In genomic region chr2:234953116-234954031, GRCh38 we compare ENCODE assay signal across 8 cellular contexts. TPM values are rescaled to one million over a fixed set of nuclear protein-coding genes. Genes with fewer than 3 reads are reported as not detected.
A peak's percentile ranks its signal among the peaks of the same experiment; 100 is the strongest.
DNase-seq lines count a peak whose midpoint lies in the region; ATAC-seq and TF ChIP-seq lines count a peak whose summit lies in the region.

No MANE protein-coding gene starts in this region.

- peak in 1 of 2 donors; percentile 36 for DNase-seq in cardiac muscle cell (ENCODE audit: low read depth in 1 of 2, low spot score in 1 of 2)
- DNase-seq in left ventricle myocardium superior = no peak
- DNase-seq in choroid plexus epithelial cell (ENCODE audit: low read depth) = peak; percentile 36
- peak; percentile 83 for DNase-seq in mesenteric fat pad (ENCODE audit: low spot score)
- DNase-seq in uterus = no peak
- no peak for DNase-seq in NCI-H2196 (lab: John Stamatoyannopoulos, UW; ENCODE audit: unreplicated experiment)
- DNase-seq in glomerular visceral epithelial cell (ENCODE audit: extremely low spot score) = no peak

- H3K27me3 ChIP-seq in cardiac muscle cell = no peaks in the 10 kb centered on the region
- no peaks in the 10 kb centered on the region for H3K27me3 ChIP-seq in uterus

- ATAC-seq in left ventricle myocardium superior = no peak
- ATAC-seq in GM21367 (IDR thresholded peaks at IDR 0.05; ENCODE audit: unreplicated experiment) = no peak

- H3K36me3 ChIP-seq in cardiac muscle cell (no peaks in the 10 kb centered on the region), uterus (no peaks in the 10 kb centered on the region)

- H3K27ac ChIP-seq in cardiac muscle cell (peak overlapping the region; percentile 91), uterus (peak overlapping the region; percentile 78 to 85)

- TF ChIP-seq CTCF in cardiac muscle cell (IDR thresholded peaks at IDR 0.05; ENCODE audit: low read depth, low read length) (no peak), choroid plexus epithelial cell (conservative IDR thresholded peaks at IDR 0.05; ENCODE audit: low read depth, low read length) (no peak), uterus (IDR thresholded peaks at IDR 0.05) (no peak)

- H3K4me1 ChIP-seq in cardiac muscle cell (ENCODE audit: low read depth) (peaks cover 23% of the 10 kb centered on the region), uterus (no peaks in the 10 kb centered on the region)

- no peak for TF ChIP-seq POLR2A in uterus (IDR thresholded peaks at IDR 0.05)

- H3K4me3 ChIP-seq in cardiac muscle cell (peak overlapping the region; percentile 98), choroid plexus epithelial cell (ENCODE audit: low read depth, low read length) (peak overlapping the region; percentile 79), uterus (peak overlapping the region; percentile 60 to 87)

- H3K9me3 ChIP-seq in cardiac muscle cell (ENCODE audit: low read depth) (no peaks in the 10 kb centered on the region), uterus (no peaks in the 10 kb centered on the region)

- intact Hi-C loops in left ventricle myocardium superior (cut with micrococcal nuclease) = no loop called here
- intact Hi-C loops in uterus (cut with DNase I; ENCODE audit: low total_unique reads) = no loop called here

RNA-seq across cellular contexts. Expression of gene SH3BP4, which starts 1.6 kb away (rescaled TPM):
- total RNA-seq in cardiac muscle cell = 55.0 and 71.3 TPM in 2 replicates
- polyA plus RNA-seq in cardiac muscle cell = 35.8 and 48.5 TPM in 2 replicates
- total RNA-seq in left ventricle myocardium superior = 8.3 TPM
- 20.5 TPM for total RNA-seq in mesenteric fat pad
- 10 to 100 TPM; 13.5 to 28.4 (median 20.1) TPM for total RNA-seq in uterus

Comparison
In these comparisons a context has a peak if more than half of its experiments do, and no peak if none do; other contexts are left out.
1. DNase-seq: peak in choroid plexus epithelial cell (single experiment) and mesenteric fat pad (single experiment); none in left ventricle myocardium superior (single experiment), uterus (0 of 2), NCI-H2196 (single experiment) and glomerular visceral epithelial cell (single experiment).
2. Peak in every context shown above with its lines, with median percentiles within 50 percentile points of each other: H3K4me3 ChIP-seq.